Comparison of ENCODE assay signal across 17 cellular contexts in the genomic region with DNA sequence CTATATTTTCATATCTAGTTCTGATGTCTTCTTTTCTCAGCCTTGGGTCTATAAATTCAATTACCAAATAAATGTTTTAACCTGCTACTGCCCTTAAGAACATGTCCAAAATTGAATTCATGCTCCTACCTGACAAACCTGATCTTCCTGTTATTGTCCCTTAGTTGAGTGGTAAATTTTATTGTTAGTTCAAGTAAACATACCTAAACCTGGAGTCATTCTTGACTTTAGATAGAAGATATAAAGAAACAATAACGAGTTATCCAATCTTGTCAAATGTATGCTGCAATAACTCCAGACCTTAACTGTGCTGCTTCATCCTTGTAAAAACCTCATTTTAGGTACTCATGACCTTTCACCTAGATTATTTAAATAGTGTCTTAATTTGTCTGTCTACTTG. TPM values are rescaled to one million over a fixed set of nuclear protein-coding genes. Genes with fewer than 3 reads are reported as not detected.
DNase-seq lines count a peak whose midpoint lies in the region; ATAC-seq and TF ChIP-seq lines count a peak whose summit lies in the region.
"Had no signal": no experiment of that assay in that cellular context is flagged by ENCODE, and none has a peak within 500 bp of the region (broad histone marks: within the 10 kb centered on the region; RNA-seq: fewer than 3 reads in every experiment).

No MANE protein-coding gene starts in this region.

- H3K27me3 ChIP-seq in kidney epithelial cell (ENCODE audit: control insufficient read depth, insufficient read depth, low read length): no peaks in the 10 kb centered on the region
- H3K27me3 ChIP-seq: Peyer's patch had no signal

- no peaks in the 10 kb centered on the region; the same call in 1 of the 2 replicates for H3K4me1 ChIP-seq in HEK293 (ENCODE audit: control insufficient read depth, insufficient read depth, low read length)
- H3K4me1 ChIP-seq: Peyer's patch had no signal

- no peaks in the 10 kb centered on the region for H3K36me3 ChIP-seq in HEK293 (ENCODE audit: control insufficient read depth in 2 of 2, insufficient read depth in 1 of 2, low read length in 2 of 2)
- no peaks in the 10 kb centered on the region for H3K36me3 ChIP-seq in kidney epithelial cell (ENCODE audit: control insufficient read depth, insufficient read depth, low read length)
- H3K36me3 ChIP-seq: Peyer's patch had no signal

- POLR2A ChIA-PET in HEK293 (lab: Yijun Ruan, JAX): interaction anchor here (1.4 kb wide), 1 partner anchor 18 kb away, joined by 3 read pairs; no protein-coding TSS in a partner anchor

- peak; percentile 10 for DNase-seq in kidney epithelial cell (ENCODE audit: low read depth)
- no peak for DNase-seq in NCI-H2227 (lab: John Stamatoyannopoulos, UW; ENCODE audit: unreplicated experiment)
- DNase-seq in NCI-H2171 (lab: John Stamatoyannopoulos, UW): no peak
- DNase-seq: DMS 273 treated with DMSO at 0.1 percent for 48 hours, IMR-90, Kasumi-1, MV-4-11, NCI-H187 treated with DMSO at 0.1 percent for 48 hours, NCI-H510A, NCI-H774, Peyer's patch, SHP77 treated with DMSO at 0.1 percent for 48 hours had no signal

- no peak overlapping the region for H3K4me3 ChIP-seq in HEK293 (ENCODE audit: low read depth, low read length)
- no peak overlapping the region for H3K4me3 ChIP-seq in kidney epithelial cell (ENCODE audit: low read depth, low read length)
- H3K4me3 ChIP-seq: Peyer's patch had no signal

- TF ChIP-seq CTCF in 22Rv1 (IDR thresholded peaks at IDR 0.05) (no peak), HEK293 (tag by site-specific recombination; IDR thresholded peaks at IDR 0.05) (no peak), VCaP (conservative IDR thresholded peaks at IDR 0.05) (no peak), kidney epithelial cell (IDR thresholded peaks at IDR 0.05; ENCODE audit: insufficient read depth, low read length, poor library complexity, severe bottlenecking) (no peak)

- CTCF ChIA-PET in HEK293 (lab: Yijun Ruan, JAX): interaction anchor here (1.2 kb wide), 1 partner anchor 63 kb away, joined by 3 read pairs; no protein-coding TSS in a partner anchor

- no peak for ATAC-seq in SK-N-SH treated with all-trans-retinoic acid at 6 μM for 48 hours

- H3K9me3 ChIP-seq in HEK293 (ENCODE audit: control insufficient read depth, insufficient read depth, low read depth, low read length): no peaks in the 10 kb centered on the region
- H3K9me3 ChIP-seq: Peyer's patch had no signal

- H3K27ac ChIP-seq in 22Rv1 (peak overlapping the region; percentile 67), HEK293 (ENCODE audit: extremely low read depth, low read depth, low read length) (no peak overlapping the region), VCaP (peak overlapping the region; percentile 93)
- H3K27ac ChIP-seq: C4-2B, Peyer's patch had no signal

TF ChIP-seq in HEK293, 187 proteins besides CTCF, POLR2A, EP300 and RAD21:
- TF ChIP-seq ZNF704 (tag by site-specific recombination; IDR thresholded peaks at IDR 0.05) (no peak), IKZF3 (tag by site-specific recombination; IDR thresholded peaks at IDR 0.05) (no peak), ZNF335 (tag by site-specific recombination; conservative IDR thresholded peaks at IDR 0.05) (0 out of 2 replicates have a peak, but pooled peaks have one; percentile 15), ZBTB10 (tag by site-specific recombination; IDR thresholded peaks at IDR 0.05) (no peak)

TF ChIP-seq in SK-N-SH treated with all-trans-retinoic acid at 6 μM for 48 hours, 23 proteins besides CTCF, POLR2A, EP300 and RAD21:
- no peak for TF ChIP-seq CREB5 (CRISPR knock-in tag; IDR thresholded peaks at IDR 0.05; ENCODE audit: low read depth)

RNA-seq across cellular contexts. Expression of gene SC5D, which starts 34.6 kb away (rescaled TPM):
- total RNA-seq in kidney epithelial cell: 34.5 and 39.7 TPM in 2 replicates
